25 cellular contexts compared by ENCODE assay signal in the genomic region with DNA sequence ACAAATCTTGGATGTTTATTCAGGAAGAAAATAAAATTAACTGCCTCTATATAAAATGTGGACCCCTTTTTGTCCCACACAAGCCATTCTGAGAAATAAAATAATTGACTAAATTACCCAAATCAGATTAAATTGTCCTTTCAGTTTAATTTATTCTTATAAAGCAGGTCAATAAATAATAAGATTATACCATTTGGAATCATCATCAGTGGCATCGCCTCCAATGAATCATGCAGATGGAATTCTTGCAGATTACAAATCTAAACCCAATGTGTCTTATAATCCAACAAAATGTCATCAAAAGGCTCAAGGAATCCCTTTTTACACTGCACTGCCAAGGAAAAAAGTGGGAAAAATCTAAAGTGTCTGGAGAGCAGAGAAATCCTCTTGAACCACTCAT.
DNase-seq lines count a peak whose midpoint lies in the region; ATAC-seq, FAIRE-seq and TF ChIP-seq lines count a peak whose summit lies in the region.
"Had no signal": no experiment of that assay in that cellular context is flagged by ENCODE, and none has a peak within 500 bp of the region (broad histone marks: within the 10 kb centered on the region; RNA-seq: fewer than 3 reads in every experiment).

No MANE protein-coding gene starts in this region.

- H4K20me1 ChIP-seq in SK-N-SH (ENCODE audit: insufficient read depth) (no peaks in the 10 kb centered on the region), K562 (replicated peaks; ENCODE audit: control insufficient read depth, insufficient read depth, low read length) (no peaks in the 10 kb centered on the region)
- H4K20me1 ChIP-seq: BLaER1 treated with 17β-estradiol and CSF1 and Interleukin-3, amounts not matched to agents 10 nM and 100 nM had no signal

- no peak for TF ChIP-seq POLR2A in K562 (conservative IDR thresholded peaks at IDR 0.05)

- H3K4me2 ChIP-seq in SK-N-SH (no peak overlapping the region), K562 (ENCODE audit: insufficient read depth, low read length) (no peak overlapping the region)
- H3K4me2 ChIP-seq: A549; BLaER1 treated with 17β-estradiol and CSF1 and Interleukin-3, amounts not matched to agents 10 nM and 100 nM had no signal

- no peak overlapping the region for H2AFZ ChIP-seq in SK-N-SH (ENCODE audit: low read depth)
- H2AFZ ChIP-seq in K562 (ENCODE audit: low read depth, low read length): peak overlapping the region; percentile 1; the same call in 1 of the 2 replicates
- H2AFZ ChIP-seq: GM23248 had no signal

- H3K9me2 ChIP-seq in SK-N-SH: no peaks in the 10 kb centered on the region

- H3K27ac ChIP-seq in SK-N-SH (ENCODE audit: low read depth in 2 of 2, low read length in 1 of 2): no peak overlapping the region
- no peak overlapping the region for H3K27ac ChIP-seq in K562 (ENCODE audit: extremely low read depth, low read depth, low read length)
- H3K27ac ChIP-seq in brain microvascular endothelial cell: no peak overlapping the region
- H3K27ac ChIP-seq: 22Rv1; A549; BLaER1 treated with 17β-estradiol and CSF1 and Interleukin-3, amounts not matched to agents 10 nM and 100 nM; GM23248 had no signal

- no peak; the same call in 2 of the 3 replicates for ATAC-seq in SK-N-SH treated with all-trans-retinoic acid at 6 μM for 48 hours
- ATAC-seq in K562: no peak
- ATAC-seq: A549 had no signal

- H3K9ac ChIP-seq in SK-N-SH (no peak overlapping the region), K562 (ENCODE audit: insufficient read depth in 1 of 2, low read depth in 2 of 2, low read length in 2 of 2) (no peak overlapping the region)
- H3K9ac ChIP-seq: BLaER1 treated with 17β-estradiol and CSF1 and Interleukin-3, amounts not matched to agents 10 nM and 100 nM; GM23248 had no signal

- no peaks in the 10 kb centered on the region for H3K9me3 ChIP-seq in SK-N-SH
- H3K9me3 ChIP-seq in K562 (replicated peaks; ENCODE audit: control insufficient read depth, insufficient read depth, low read depth, low read length): peaks cover 7% of the 10 kb centered on the region; the same call in 1 of the 2 replicates
- H3K9me3 ChIP-seq: BE2C had no signal

- H3K4me1 ChIP-seq in SK-N-SH (ENCODE audit: control insufficient read depth in 1 of 2, insufficient read depth in 2 of 2, low read depth in 1 of 2, low read length in 1 of 2) (peaks cover 0 to 3% of the 10 kb centered on the region in 2 experiments; a peak in 2 of 4 replicates), K562 (replicated peaks in 1 of 2; ENCODE audit: control insufficient read depth in 2 of 2, insufficient read depth in 2 of 2, low read length in 2 of 2) (peaks cover 7 to 36% of the 10 kb centered on the region in 2 experiments)
- H3K4me1 ChIP-seq: A549; BLaER1 treated with 17β-estradiol and CSF1 and Interleukin-3, amounts not matched to agents 10 nM and 100 nM had no signal

- H3K36me3 ChIP-seq in SK-N-SH (replicated peaks in 1 of 2; ENCODE audit: control insufficient read depth in 1 of 2, insufficient read depth in 2 of 2, low read length in 1 of 2): no peaks in the 10 kb centered on the region
- H3K36me3 ChIP-seq in K562 (ENCODE audit: control insufficient read depth, insufficient read depth, low read length): no peaks in the 10 kb centered on the region
- H3K36me3 ChIP-seq in brain microvascular endothelial cell (replicated peaks): no peaks in the 10 kb centered on the region
- H3K36me3 ChIP-seq: BE2C; BLaER1 treated with 17β-estradiol and CSF1 and Interleukin-3, amounts not matched to agents 10 nM and 100 nM had no signal

- no peak for FAIRE-seq in K562 (lab: Jason Lieb, UNC)
- FAIRE-seq: A549, D721Med, GM12891, GM18507, H1 had no signal

- no peak for TF ChIP-seq CTCF in SK-N-SH (IDR thresholded peaks at IDR 0.05)
- no peak for TF ChIP-seq CTCF in K562 (IDR thresholded peaks at IDR 0.05 in 2 of 3, conservative IDR thresholded peaks at IDR 0.05 in 1 of 3; ENCODE audit: insufficient read depth in 2 of 3, low read depth in 1 of 3, low read length in 3 of 3)
- TF ChIP-seq CTCF in fibroblast of mammary gland (conservative IDR thresholded peaks at IDR 0.05; ENCODE audit: control insufficient read depth, insufficient read depth, low read depth, low read length): no peak
- TF ChIP-seq CTCF in brain microvascular endothelial cell (IDR thresholded peaks at IDR 0.05; ENCODE audit: low read depth, low read length, missing control alignments): no peak

- H3K9me1 ChIP-seq in K562 (ENCODE audit: control insufficient read depth, insufficient read depth, low read length): no peaks in the 10 kb centered on the region

- intact Hi-C loops in K562 (cut with micrococcal nuclease): loop anchor here (5.0 kb wide), 1 partner anchor 59 kb away; no protein-coding TSS in a partner anchor

- WGBS in SK-N-SH (ENCODE audit: low lambda C conversion rate): 8% methylated on average over 1 of the region's 1 CpG
- WGBS in K562 (ENCODE audit: insufficient coverage, low coverage, missing lambda C conversion rate): 100% methylated on average over 1 of the region's 1 CpG

- no peaks in the 10 kb centered on the region for H3K27me3 ChIP-seq in SK-N-SH (ENCODE audit: insufficient read depth)
- H3K27me3 ChIP-seq in K562 (ENCODE audit: control insufficient read depth in 2 of 2, insufficient read depth in 2 of 2, low read length in 2 of 2): no peaks in the 10 kb centered on the region
- no peaks in the 10 kb centered on the region for H3K27me3 ChIP-seq in brain microvascular endothelial cell (replicated peaks)
- H3K27me3 ChIP-seq: BE2C; BLaER1 treated with 17β-estradiol and CSF1 and Interleukin-3, amounts not matched to agents 10 nM and 100 nM had no signal

- TF ChIP-seq RAD21 in SK-N-SH (IDR thresholded peaks at IDR 0.05; ENCODE audit: low read length) (no peak), K562 (CRISPR knock-in tag; conservative IDR thresholded peaks at IDR 0.05 in 1 of 2, IDR thresholded peaks at IDR 0.05 in 1 of 2) (no peak)

- BruUV-seq in K562 (replicated peaks; lab: Mats Ljungman, UMichigan): no TSS peak

- in situ Hi-C loops in K562 (cut with MboI) (no loop called here), brain microvascular endothelial cell (cut with HindIII; ENCODE audit: low pct_ligation_motif_present, low sequenced_read_pairs) (no loop called here)

- H3K4me3 ChIP-seq in SK-N-SH (ENCODE audit: low read depth in 2 of 2, low read length in 1 of 2) (no peak overlapping the region), K562 (no peak overlapping the region), fibroblast of mammary gland (ENCODE audit: control insufficient read depth, low read depth, low read length) (no peak overlapping the region), brain microvascular endothelial cell (ENCODE audit: low read depth, low read length) (no peak overlapping the region)
- H3K4me3 ChIP-seq: A549; BLaER1 treated with 17β-estradiol and CSF1 and Interleukin-3, amounts not matched to agents 10 nM and 100 nM; GM23248 had no signal

- TF ChIP-seq EP300 in SK-N-SH (IDR thresholded peaks at IDR 0.05; ENCODE audit: borderline replicate concordance in 1 of 2, low read depth in 1 of 2, low read length in 1 of 2): no peak
- TF ChIP-seq EP300 in K562 (IDR thresholded peaks at IDR 0.05; ENCODE audit: low read length): no peak

- POLR2A ChIA-PET in SK-N-SH (lab: Yijun Ruan, JAX): no interaction called here
- POLR2A ChIA-PET in K562 (lab: Yijun Ruan, JAX): no interaction called here

- H3F3A ChIP-seq in SK-N-SH (replicated peaks; ENCODE audit: insufficient read depth): no peaks in the 10 kb centered on the region

- DNase-seq in SK-N-SH (no peak), K562 (ENCODE audit: extremely low read depth in 1 of 4, low spot score in 3 of 4) (no peak), fibroblast of mammary gland (ENCODE audit: low read depth) (peak; percentile 23), brain microvascular endothelial cell (no peak), DMS79 treated with DMSO at 0.1 percent for 48 hours (lab: John Stamatoyannopoulos, UW) (no peak)
- DNase-seq in NK-92 treated with Interleukin-12 subunit alpha and Interleukin-12 subunit beta, amount 100 ng/mL, for 24 hours (lab: John Stamatoyannopoulos, UW): no peak
- DNase-seq: ACHN; AML-193; CD4-positive, alpha-beta T cell; CD8-positive, alpha-beta memory T cell; DMS 273 treated with DMSO at 0.1 percent for 48 hours; DMS79; GF-D8; GM23248; H7; HCEC 1CT had no signal

- H3K79me2 ChIP-seq in SK-N-SH (ENCODE audit: insufficient read depth) (no peaks in the 10 kb centered on the region), K562 (ENCODE audit: control insufficient read depth, insufficient read depth, low read length) (no peaks in the 10 kb centered on the region)

- CTCF ChIA-PET in SK-N-SH (lab: Yijun Ruan, JAX): no interaction called here
- CTCF ChIA-PET in K562 (lab: Yijun Ruan, JAX; ENCODE audit: low intra/inter-chr PET ratio): no interaction called here

TF ChIP-seq in SK-N-SH treated with all-trans-retinoic acid at 6 μM for 48 hours, 23 proteins besides CTCF, POLR2A, EP300 and RAD21 (continues in another document):
- TF ChIP-seq ZFP3 (CRISPR knock-in tag; IDR thresholded peaks at IDR 0.05) (no peak), ZC3H10 (CRISPR knock-in tag; IDR thresholded peaks at IDR 0.05) (0 out of 2 replicates have a peak, but pooled peaks have one; percentile 54), ISL1 (CRISPR knock-in tag; IDR thresholded peaks at IDR 0.05) (peak; percentile 92), ZNF8 (CRISPR knock-in tag; IDR thresholded peaks at IDR 0.05) (0 out of 2 replicates have a peak, but pooled peaks have one; percentile 6), CSDC2 (CRISPR knock-in tag; IDR thresholded peaks at IDR 0.05) (no peak)

TF ChIP-seq in SK-N-SH, 30 proteins besides CTCF, POLR2A, EP300 and RAD21 (continues in another document):
- TF ChIP-seq, protein P1, sequence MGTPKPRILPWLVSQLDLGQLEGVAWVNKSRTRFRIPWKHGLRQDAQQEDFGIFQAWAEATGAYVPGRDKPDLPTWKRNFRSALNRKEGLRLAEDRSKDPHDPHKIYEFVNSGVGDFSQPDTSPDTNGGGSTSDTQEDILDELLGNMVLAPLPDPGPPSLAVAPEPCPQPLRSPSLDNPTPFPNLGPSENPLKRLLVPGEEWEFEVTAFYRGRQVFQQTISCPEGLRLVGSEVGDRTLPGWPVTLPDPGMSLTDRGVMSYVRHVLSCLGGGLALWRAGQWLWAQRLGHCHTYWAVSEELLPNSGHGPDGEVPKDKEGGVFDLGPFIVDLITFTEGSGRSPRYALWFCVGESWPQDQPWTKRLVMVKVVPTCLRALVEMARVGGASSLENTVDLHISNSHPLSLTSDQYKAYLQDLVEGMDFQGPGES (IDR thresholded peaks at IDR 0.05; ENCODE audit: low read depth, low read length): no peak

TF ChIP-seq in K562, 482 proteins besides CTCF, POLR2A, EP300 and RAD21 (continues in another document):
- no peak for TF ChIP-seq MAFF (IDR thresholded peaks at IDR 0.05; ENCODE audit: low read length)
- TF ChIP-seq ZNF384 (IDR thresholded peaks at IDR 0.05; ENCODE audit: low read depth, low read length): no peak
- no peak for TF ChIP-seq ZNF316 (IDR thresholded peaks at IDR 0.05)
